1 cellular context compared by ENCODE assay signal in the genomic region with DNA sequence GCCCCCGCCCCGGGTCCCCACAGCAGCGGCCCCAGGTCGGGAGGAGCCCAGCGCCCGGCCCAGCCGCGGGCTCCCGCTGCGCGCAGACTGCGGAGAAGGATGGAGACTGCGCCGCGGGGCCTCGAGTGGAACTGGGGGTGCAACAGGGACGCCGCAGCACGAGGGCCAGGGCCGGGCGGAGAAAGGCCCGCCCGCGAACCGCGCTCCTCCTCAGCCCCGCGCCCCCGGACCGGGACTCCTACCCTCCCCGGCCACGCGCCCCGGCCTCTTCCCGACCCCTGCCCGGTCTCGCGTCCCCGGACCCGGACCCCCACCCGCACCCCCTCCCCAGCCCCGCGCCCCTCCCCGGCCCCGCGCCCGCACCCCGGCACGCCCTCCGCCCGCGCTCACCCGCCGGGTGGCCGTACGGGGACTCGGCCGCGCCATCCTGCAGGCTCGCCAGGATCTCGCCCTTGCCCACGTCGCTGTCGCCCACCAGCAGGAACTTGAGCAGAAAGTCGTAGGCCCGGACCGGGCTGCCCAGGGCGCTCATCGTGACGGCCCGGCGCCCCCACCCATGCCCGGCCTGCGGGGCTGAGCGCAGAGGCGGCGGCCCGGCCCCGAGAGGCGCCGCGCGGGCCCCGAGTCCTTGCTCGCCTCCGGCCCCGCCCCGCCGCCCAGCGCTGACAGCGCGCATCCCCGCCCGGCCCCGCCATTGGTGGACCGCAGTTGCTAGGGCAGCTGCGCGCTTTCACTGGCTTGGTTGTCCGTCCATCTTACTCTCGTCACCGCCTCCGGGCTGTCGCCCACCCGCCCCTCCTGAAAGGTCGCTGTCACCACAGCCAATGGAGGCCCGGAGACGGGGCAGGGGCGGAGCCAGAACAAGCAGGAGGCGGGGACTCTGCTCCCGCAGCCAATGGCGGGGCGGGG.
TF ChIP-seq lines count a peak whose summit lies in the region.

Gene RAB40B (minus strand): TSS at position 634 of the 909 bp plus-strand sequence. CDS start 102 bp downstream, at position 532.

TF ChIP-seq in HepG2, 621 proteins besides CTCF, POLR2A, EP300 and RAD21 (continued from another document and continues in another):
- TF ChIP-seq, protein P1, sequence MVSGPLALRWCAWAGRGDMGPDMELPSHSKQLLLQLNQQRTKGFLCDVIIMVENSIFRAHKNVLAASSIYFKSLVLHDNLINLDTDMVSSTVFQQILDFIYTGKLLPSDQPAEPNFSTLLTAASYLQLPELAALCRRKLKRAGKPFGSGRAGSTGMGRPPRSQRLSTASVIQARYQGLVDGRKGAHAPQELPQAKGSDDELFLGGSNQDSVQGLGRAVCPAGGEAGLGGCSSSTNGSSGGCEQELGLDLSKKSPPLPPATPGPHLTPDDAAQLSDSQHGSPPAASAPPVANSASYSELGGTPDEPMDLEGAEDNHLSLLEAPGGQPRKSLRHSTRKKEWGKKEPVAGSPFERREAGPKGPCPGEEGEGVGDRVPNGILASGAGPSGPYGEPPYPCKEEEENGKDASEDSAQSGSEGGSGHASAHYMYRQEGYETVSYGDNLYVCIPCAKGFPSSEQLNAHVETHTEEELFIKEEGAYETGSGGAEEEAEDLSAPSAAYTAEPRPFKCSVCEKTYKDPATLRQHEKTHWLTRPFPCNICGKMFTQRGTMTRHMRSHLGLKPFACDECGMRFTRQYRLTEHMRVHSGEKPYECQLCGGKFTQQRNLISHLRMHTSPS (CRISPR knock-in tag; IDR thresholded peaks at IDR 0.05; ENCODE audit: low read depth), result no peak
- TF ChIP-seq KDM2A (CRISPR knock-in tag; IDR thresholded peaks at IDR 0.05; ENCODE audit: borderline replicate concordance, low read depth), result no peak
- TF ChIP-seq ZNF383 (CRISPR knock-in tag; IDR thresholded peaks at IDR 0.05; ENCODE audit: borderline replicate concordance), result no peak
- TF ChIP-seq ZNF569 (CRISPR knock-in tag; IDR thresholded peaks at IDR 0.05; ENCODE audit: borderline replicate concordance), result no peak
- TF ChIP-seq MEIS1 (CRISPR knock-in tag; IDR thresholded peaks at IDR 0.05; ENCODE audit: borderline replicate concordance), result no peak
- peak; percentile 16; the same call in 1 of the 2 replicates for TF ChIP-seq ZSCAN20 (CRISPR knock-in tag; IDR thresholded peaks at IDR 0.05; ENCODE audit: borderline replicate concordance)
- TF ChIP-seq ZNF639 (CRISPR knock-in tag; conservative IDR thresholded peaks at IDR 0.05), result no peak
- TF ChIP-seq ZNF138 (CRISPR knock-in tag; IDR thresholded peaks at IDR 0.05; ENCODE audit: low read depth), result no peak
- TF ChIP-seq ZNF670 (CRISPR knock-in tag; IDR thresholded peaks at IDR 0.05; ENCODE audit: borderline replicate concordance), result no peak
- TF ChIP-seq HDAC1 (CRISPR knock-in tag; IDR thresholded peaks at IDR 0.05), result no peak
- TF ChIP-seq TCF7 (IDR thresholded peaks at IDR 0.05; ENCODE audit: low read depth), result no peak
- TF ChIP-seq PRMT3 (CRISPR knock-in tag; IDR thresholded peaks at IDR 0.05; ENCODE audit: borderline replicate concordance, low read depth), result no peak
- TF ChIP-seq ZNF343 (CRISPR knock-in tag; IDR thresholded peaks at IDR 0.05), result no peak
- TF ChIP-seq MAF1 (CRISPR knock-in tag; IDR thresholded peaks at IDR 0.05; ENCODE audit: borderline replicate concordance), result no peak
- TF ChIP-seq ZMYM3 (CRISPR knock-in tag; IDR thresholded peaks at IDR 0.05), result no peak
- TF ChIP-seq MIER3 (CRISPR knock-in tag; IDR thresholded peaks at IDR 0.05; ENCODE audit: borderline replicate concordance), result no peak
- no peak for TF ChIP-seq ZNF570 (CRISPR knock-in tag; IDR thresholded peaks at IDR 0.05; ENCODE audit: borderline replicate concordance)
- TF ChIP-seq, protein P2, sequence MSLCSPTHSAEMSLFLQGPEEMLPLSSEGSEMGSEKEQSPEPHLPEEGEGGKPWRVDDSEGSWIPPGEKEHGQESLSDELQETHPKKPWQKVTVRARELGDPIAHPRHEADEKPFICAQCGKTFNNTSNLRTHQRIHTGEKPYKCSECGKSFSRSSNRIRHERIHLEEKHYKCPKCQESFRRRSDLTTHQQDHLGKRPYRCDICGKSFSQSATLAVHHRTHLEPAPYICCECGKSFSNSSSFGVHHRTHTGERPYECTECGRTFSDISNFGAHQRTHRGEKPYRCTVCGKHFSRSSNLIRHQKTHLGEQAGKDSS (CRISPR knock-in tag; IDR thresholded peaks at IDR 0.05; ENCODE audit: borderline replicate concordance, low read depth), result no peak
- TF ChIP-seq ZNF720 (CRISPR knock-in tag; IDR thresholded peaks at IDR 0.05), result no peak
- no peak for TF ChIP-seq CBX2 (IDR thresholded peaks at IDR 0.05; ENCODE audit: low read depth, low read length)
- TF ChIP-seq CBX2 (CRISPR knock-in tag; IDR thresholded peaks at IDR 0.05; ENCODE audit: low read depth), result no peak
- TF ChIP-seq ZNF143 (CRISPR knock-in tag; IDR thresholded peaks at IDR 0.05), result no peak
- TF ChIP-seq ZNF605 (CRISPR knock-in tag; IDR thresholded peaks at IDR 0.05), result no peak
- no peak for TF ChIP-seq ADNP (CRISPR knock-in tag; IDR thresholded peaks at IDR 0.05)
- no peak for TF ChIP-seq SNAI1 (CRISPR knock-in tag; IDR thresholded peaks at IDR 0.05; ENCODE audit: borderline replicate concordance)
- TF ChIP-seq REXO4 (CRISPR knock-in tag; IDR thresholded peaks at IDR 0.05; ENCODE audit: borderline replicate concordance), result no peak
- no peak; the same call in 1 of the 2 replicates for TF ChIP-seq ZNF614 (CRISPR knock-in tag; IDR thresholded peaks at IDR 0.05; ENCODE audit: borderline replicate concordance)
- TF ChIP-seq, protein P3, sequence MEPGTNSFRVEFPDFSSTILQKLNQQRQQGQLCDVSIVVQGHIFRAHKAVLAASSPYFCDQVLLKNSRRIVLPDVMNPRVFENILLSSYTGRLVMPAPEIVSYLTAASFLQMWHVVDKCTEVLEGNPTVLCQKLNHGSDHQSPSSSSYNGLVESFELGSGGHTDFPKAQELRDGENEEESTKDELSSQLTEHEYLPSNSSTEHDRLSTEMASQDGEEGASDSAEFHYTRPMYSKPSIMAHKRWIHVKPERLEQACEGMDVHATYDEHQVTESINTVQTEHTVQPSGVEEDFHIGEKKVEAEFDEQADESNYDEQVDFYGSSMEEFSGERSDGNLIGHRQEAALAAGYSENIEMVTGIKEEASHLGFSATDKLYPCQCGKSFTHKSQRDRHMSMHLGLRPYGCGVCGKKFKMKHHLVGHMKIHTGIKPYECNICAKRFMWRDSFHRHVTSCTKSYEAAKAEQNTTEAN (CRISPR knock-in tag; conservative IDR thresholded peaks at IDR 0.05), result no peak
- TF ChIP-seq KDM3A (CRISPR knock-in tag; IDR thresholded peaks at IDR 0.05; ENCODE audit: low read depth), result no peak
- no peak for TF ChIP-seq ZNF33A (CRISPR knock-in tag; IDR thresholded peaks at IDR 0.05; ENCODE audit: borderline replicate concordance)
- TF ChIP-seq ZNF780A (CRISPR knock-in tag; IDR thresholded peaks at IDR 0.05), result no peak
- TF ChIP-seq RNF2 (conservative IDR thresholded peaks at IDR 0.05; ENCODE audit: low read depth), result no peak
- TF ChIP-seq, protein P4, sequence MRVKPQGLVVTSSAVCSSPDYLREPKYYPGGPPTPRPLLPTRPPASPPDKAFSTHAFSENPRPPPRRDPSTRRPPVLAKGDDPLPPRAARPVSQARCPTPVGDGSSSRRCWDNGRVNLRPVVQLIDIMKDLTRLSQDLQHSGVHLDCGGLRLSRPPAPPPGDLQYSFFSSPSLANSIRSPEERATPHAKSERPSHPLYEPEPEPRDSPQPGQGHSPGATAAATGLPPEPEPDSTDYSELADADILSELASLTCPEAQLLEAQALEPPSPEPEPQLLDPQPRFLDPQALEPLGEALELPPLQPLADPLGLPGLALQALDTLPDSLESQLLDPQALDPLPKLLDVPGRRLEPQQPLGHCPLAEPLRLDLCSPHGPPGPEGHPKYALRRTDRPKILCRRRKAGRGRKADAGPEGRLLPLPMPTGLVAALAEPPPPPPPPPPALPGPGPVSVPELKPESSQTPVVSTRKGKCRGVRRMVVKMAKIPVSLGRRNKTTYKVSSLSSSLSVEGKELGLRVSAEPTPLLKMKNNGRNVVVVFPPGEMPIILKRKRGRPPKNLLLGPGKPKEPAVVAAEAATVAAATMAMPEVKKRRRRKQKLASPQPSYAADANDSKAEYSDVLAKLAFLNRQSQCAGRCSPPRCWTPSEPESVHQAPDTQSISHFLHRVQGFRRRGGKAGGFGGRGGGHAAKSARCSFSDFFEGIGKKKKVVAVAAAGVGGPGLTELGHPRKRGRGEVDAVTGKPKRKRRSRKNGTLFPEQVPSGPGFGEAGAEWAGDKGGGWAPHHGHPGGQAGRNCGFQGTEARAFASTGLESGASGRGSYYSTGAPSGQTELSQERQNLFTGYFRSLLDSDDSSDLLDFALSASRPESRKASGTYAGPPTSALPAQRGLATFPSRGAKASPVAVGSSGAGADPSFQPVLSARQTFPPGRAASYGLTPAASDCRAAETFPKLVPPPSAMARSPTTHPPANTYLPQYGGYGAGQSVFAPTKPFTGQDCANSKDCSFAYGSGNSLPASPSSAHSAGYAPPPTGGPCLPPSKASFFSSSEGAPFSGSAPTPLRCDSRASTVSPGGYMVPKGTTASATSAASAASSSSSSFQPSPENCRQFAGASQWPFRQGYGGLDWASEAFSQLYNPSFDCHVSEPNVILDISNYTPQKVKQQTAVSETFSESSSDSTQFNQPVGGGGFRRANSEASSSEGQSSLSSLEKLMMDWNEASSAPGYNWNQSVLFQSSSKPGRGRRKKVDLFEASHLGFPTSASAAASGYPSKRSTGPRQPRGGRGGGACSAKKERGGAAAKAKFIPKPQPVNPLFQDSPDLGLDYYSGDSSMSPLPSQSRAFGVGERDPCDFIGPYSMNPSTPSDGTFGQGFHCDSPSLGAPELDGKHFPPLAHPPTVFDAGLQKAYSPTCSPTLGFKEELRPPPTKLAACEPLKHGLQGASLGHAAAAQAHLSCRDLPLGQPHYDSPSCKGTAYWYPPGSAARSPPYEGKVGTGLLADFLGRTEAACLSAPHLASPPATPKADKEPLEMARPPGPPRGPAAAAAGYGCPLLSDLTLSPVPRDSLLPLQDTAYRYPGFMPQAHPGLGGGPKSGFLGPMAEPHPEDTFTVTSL (CRISPR knock-in tag; IDR thresholded peaks at IDR 0.05; ENCODE audit: borderline replicate concordance), result no peak
- no peak for TF ChIP-seq NFE2 (CRISPR knock-in tag; IDR thresholded peaks at IDR 0.05)
- no peak for TF ChIP-seq ZBTB26 (CRISPR knock-in tag; IDR thresholded peaks at IDR 0.05; ENCODE audit: borderline replicate concordance)
- TF ChIP-seq CHD4 (IDR thresholded peaks at IDR 0.05; ENCODE audit: borderline replicate concordance, low read length), result no peak
- no peak for TF ChIP-seq ZC3H4 (CRISPR knock-in tag; IDR thresholded peaks at IDR 0.05; ENCODE audit: borderline replicate concordance)
- TF ChIP-seq TEAD3 (CRISPR knock-in tag; optimal IDR thresholded peaks at IDR 0.05; ENCODE audit: borderline replicate concordance), result no peak
- TF ChIP-seq, protein P5, sequence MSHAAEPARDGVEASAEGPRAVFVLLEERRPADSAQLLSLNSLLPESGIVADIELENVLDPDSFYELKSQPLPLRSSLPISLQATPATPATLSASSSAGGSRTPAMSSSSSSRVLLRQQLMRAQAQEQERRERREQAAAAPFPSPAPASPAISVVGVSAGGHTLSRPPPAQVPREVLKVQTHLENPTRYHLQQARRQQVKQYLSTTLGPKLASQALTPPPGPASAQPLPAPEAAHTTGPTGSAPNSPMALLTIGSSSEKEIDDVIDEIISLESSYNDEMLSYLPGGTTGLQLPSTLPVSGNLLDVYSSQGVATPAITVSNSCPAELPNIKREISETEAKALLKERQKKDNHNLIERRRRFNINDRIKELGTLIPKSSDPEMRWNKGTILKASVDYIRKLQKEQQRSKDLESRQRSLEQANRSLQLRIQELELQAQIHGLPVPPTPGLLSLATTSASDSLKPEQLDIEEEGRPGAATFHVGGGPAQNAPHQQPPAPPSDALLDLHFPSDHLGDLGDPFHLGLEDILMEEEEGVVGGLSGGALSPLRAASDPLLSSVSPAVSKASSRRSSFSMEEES (CRISPR knock-in tag; IDR thresholded peaks at IDR 0.05), result no peak
- no peak for TF ChIP-seq ZNF317 (CRISPR knock-in tag; IDR thresholded peaks at IDR 0.05)
- TF ChIP-seq ZNF337 (CRISPR knock-in tag; IDR thresholded peaks at IDR 0.05; ENCODE audit: borderline replicate concordance, low read depth), result no peak
- TF ChIP-seq U2AF1 (optimal IDR thresholded peaks at IDR 0.05; ENCODE audit: low read depth, low read length), result no peak
- TF ChIP-seq PAXIP1 (CRISPR knock-in tag; conservative IDR thresholded peaks at IDR 0.05), result no peak
- TF ChIP-seq ZIK1 (CRISPR knock-in tag; IDR thresholded peaks at IDR 0.05; ENCODE audit: borderline replicate concordance, low read depth), result no peak
